30 cellular contexts compared by ENCODE assay signal in the genomic region with DNA sequence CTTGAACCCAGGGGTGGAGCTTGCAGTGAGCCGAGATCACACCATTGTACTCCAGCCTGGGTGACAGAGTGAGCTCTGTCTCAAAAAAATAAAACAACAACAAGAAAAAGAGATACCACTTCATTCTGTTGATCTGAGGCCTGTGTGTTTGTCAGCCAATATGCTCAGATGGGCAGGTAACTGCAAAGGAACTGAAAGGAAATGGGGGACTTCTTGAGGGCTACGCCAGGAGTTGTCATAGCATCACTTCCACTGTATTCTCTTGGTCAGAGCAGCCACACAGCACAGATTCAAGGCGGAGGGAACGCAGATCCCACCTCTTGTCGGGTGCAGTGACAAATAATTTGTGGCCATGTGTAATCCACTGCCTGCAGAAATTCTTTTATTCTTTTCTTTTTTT.
"Had no signal": no experiment of that assay in that cellular context is flagged by ENCODE, and none has a peak within 500 bp of the region (broad histone marks: within the 10 kb centered on the region; RNA-seq: fewer than 3 reads in every experiment).

No MANE protein-coding gene starts in this region.

- H3K79me2 ChIP-seq: parathyroid adenoma had no signal

- H3K4me3 Mint-ChIP-seq: naive B cell; natural killer cell; nephron; stimulated activated effector memory CD8-positive, alpha-beta T cell treated with anti-CD3 and anti-CD28 coated beads, Interleukin-12 subunit alpha, Interleukin-12 subunit beta, amount 100 ng/mL, for 72 hours; stimulated activated naive B cell treated with anti-CD40 and anti-IgM and Interleukin-4, amounts not matched to agents 10 μg/mL and 1 μg/mL and 100 μg/mL, for 72 hours; stimulated activated naive CD8-positive, alpha-beta T cell treated with anti-CD3 and anti-CD28 coated beads, Interleukin-15, Interleukin-2, amounts not matched to agents 100 ng/mL and 50 ng/mL, for 24 hours had no signal

- FAIRE-seq: small intestine, urothelium cell line had no signal

- H3K4me1 Mint-ChIP-seq: naive B cell; natural killer cell; nephron; stimulated activated effector memory CD8-positive, alpha-beta T cell treated with anti-CD3 and anti-CD28 coated beads, Interleukin-12 subunit alpha, Interleukin-12 subunit beta, amount 100 ng/mL, for 72 hours; stimulated activated naive B cell treated with anti-CD40 and anti-IgM and Interleukin-4, amounts not matched to agents 10 μg/mL and 1 μg/mL and 100 μg/mL, for 72 hours had no signal

- H3K4me3 ChIP-seq: ovary, psoas muscle, right lobe of liver, sigmoid colon, stomach, thoracic aorta, thyroid gland, tibial nerve, upper lobe of left lung, vagina had no signal

- DNase-seq: naive B cell; natural killer cell; nucleus accumbens; ovary; posterior cingulate gyrus; psoas muscle; right cardiac atrium; right lobe of liver; sigmoid colon; small intestine; stimulated activated CD4-positive, alpha-beta T cell treated with anti-CD3 and anti-CD28 coated beads, Interleukin-15, amount 100 ng/mL, for 24 hours; stimulated activated CD4-positive, alpha-beta T cell treated with anti-CD3 and anti-CD28 coated beads, Interleukin-2, amount 100 ng/mL, for 24 hours; stimulated activated CD4-positive, alpha-beta T cell treated with anti-CD3 and anti-CD28 coated beads, Interleukin-2, amount 100 ng/mL, for 48 hours; stimulated activated CD4-positive, alpha-beta T cell treated with anti-CD3 and anti-CD28 coated beads, Interleukin-4, amount 100 ng/mL, for 24 hours; stimulated activated naive B cell treated with anti-CD40 and anti-IgM and Interleukin-4, amounts not matched to agents 10 μg/mL and 1 μg/mL and 100 μg/mL, for 72 hours; stimulated activated naive CD4-positive, alpha-beta T cell treated with Interleukin-2 at 50 U/mL for 16 hours; stomach; thyroid gland; trophoblast cell; upper lobe of left lung had no signal

- H3K36me3 ChIP-seq: neutrophil, ovary, right lobe of liver, sigmoid colon, stomach, thoracic aorta, thyroid gland, tibial nerve, upper lobe of left lung, vagina had no signal

- ATAC-seq: natural killer cell; psoas muscle; right cardiac atrium; right lobe of liver; stimulated activated effector memory CD8-positive, alpha-beta T cell treated with anti-CD3 and anti-CD28 coated beads, Interleukin-12 subunit alpha, Interleukin-12 subunit beta, amount 100 ng/mL, for 72 hours; stimulated activated naive B cell treated with anti-CD40 and anti-IgM and Interleukin-4, amounts not matched to agents 10 μg/mL and 1 μg/mL and 100 μg/mL, for 72 hours had no signal

- H3K27me3 ChIP-seq: ovary, right lobe of liver, sigmoid colon, stomach, thyroid gland, tibial nerve, upper lobe of left lung, vagina had no signal

- H3K27ac Mint-ChIP-seq: natural killer cell; nephron; progenitor cell of endocrine pancreas; stimulated activated effector memory CD8-positive, alpha-beta T cell treated with anti-CD3 and anti-CD28 coated beads, Interleukin-12 subunit alpha, Interleukin-12 subunit beta, amount 100 ng/mL, for 72 hours; stimulated activated naive B cell treated with anti-CD40 and anti-IgM and Interleukin-4, amounts not matched to agents 10 μg/mL and 1 μg/mL and 100 μg/mL, for 72 hours; stimulated activated naive CD8-positive, alpha-beta T cell treated with anti-CD3 and anti-CD28 coated beads, Interleukin-15, Interleukin-2, amounts not matched to agents 100 ng/mL and 50 ng/mL, for 24 hours had no signal

- H3K9ac ChIP-seq: parathyroid adenoma had no signal

- H3K36me3 Mint-ChIP-seq: stimulated activated effector memory CD8-positive, alpha-beta T cell treated with anti-CD3 and anti-CD28 coated beads, Interleukin-12 subunit alpha, Interleukin-12 subunit beta, amount 100 ng/mL, for 72 hours had no signal

- H3K9me3 ChIP-seq: neutrophil, ovary, right lobe of liver, thyroid gland, vagina had no signal

- H2AFZ ChIP-seq: parathyroid adenoma had no signal

- H3K27me3 Mint-ChIP-seq: progenitor cell of endocrine pancreas; stimulated activated naive CD8-positive, alpha-beta T cell treated with anti-CD3 and anti-CD28 coated beads, Interleukin-15, Interleukin-2, amounts not matched to agents 100 ng/mL and 50 ng/mL, for 24 hours had no signal

- H3K4me1 ChIP-seq: parathyroid adenoma, psoas muscle, right lobe of liver, sigmoid colon, stomach, thyroid gland, tibial nerve, upper lobe of left lung, vagina had no signal

- H3K27ac ChIP-seq: neutrophil, ovary, parathyroid adenoma, psoas muscle, right lobe of liver, sigmoid colon, stomach, thoracic aorta, thyroid gland, tibial nerve, upper lobe of left lung, vagina had no signal
